In genomic region chr12:49309361-49309760, GRCh38 we compare ENCODE assay signal across 1 cellular context.
TF ChIP-seq lines count a peak whose summit lies in the region.

No MANE protein-coding gene starts in this region.

TF ChIP-seq in K562, 482 proteins besides CTCF, POLR2A, EP300 and RAD21:
- no peak for TF ChIP-seq CTBP1 (IDR thresholded peaks at IDR 0.05; ENCODE audit: borderline replicate concordance)
- no peak for TF ChIP-seq FOSL1 (tag; conservative IDR thresholded peaks at IDR 0.05)
- 0 out of 2 replicates have a peak, but pooled peaks have one; percentile 21 for TF ChIP-seq SMAD4 (CRISPR knock-in tag; conservative IDR thresholded peaks at IDR 0.05)
- no peak for TF ChIP-seq ZBTB7A (IDR thresholded peaks at IDR 0.05; ENCODE audit: borderline replicate concordance, control insufficient read depth, low read depth, low read length)
- TF ChIP-seq NR2C2 (CRISPR knock-in tag; IDR thresholded peaks at IDR 0.05), result no peak
- no peak for TF ChIP-seq NR2C2 (tag; IDR thresholded peaks at IDR 0.05)
- TF ChIP-seq NRF1 (conservative IDR thresholded peaks at IDR 0.05 in 1 of 2, IDR thresholded peaks at IDR 0.05 in 1 of 2), result 0 out of 4 replicates have a peak, but pooled peaks of 1 of the 2 experiments have one; percentile 22
